In the genomic region with DNA sequence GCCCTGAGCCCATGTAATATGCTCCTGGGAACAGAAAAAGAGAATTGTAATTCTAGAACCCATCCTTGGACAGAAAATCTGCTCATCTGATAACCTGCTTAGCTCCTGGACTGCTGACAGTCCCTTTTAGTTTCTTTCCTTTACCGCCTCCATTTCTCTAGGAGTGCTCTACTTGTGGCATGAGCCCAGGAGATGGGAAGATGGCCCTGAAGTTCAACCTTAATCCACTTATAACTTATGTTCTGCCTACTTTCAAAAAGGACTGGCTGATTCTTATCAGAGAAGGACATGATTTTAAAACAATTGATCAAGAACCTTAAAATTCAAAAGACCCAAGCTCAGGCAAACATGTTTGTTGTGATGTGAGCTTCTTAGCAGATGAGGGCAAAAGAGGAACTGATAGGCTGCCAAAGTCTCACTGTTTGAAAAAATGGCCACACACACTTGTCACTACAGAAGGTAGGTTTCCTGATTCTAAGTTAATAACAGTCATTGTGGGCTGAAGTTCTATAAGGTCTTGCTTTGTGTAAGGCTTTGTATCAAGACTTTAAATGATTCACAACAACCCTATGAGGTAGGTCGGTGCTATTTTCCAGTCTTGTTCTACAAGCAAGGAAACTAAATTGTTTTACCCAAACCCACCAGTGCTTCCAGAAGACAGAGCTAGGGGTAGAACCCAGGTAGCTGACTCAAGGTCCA, we compare ENCODE assay signal across 10 cellular contexts.
A peak's percentile ranks its signal among the peaks of the same experiment; 100 is the strongest.
DNase-seq lines count a peak whose midpoint lies in the region; ATAC-seq, FAIRE-seq and TF ChIP-seq lines count a peak whose summit lies in the region.
"Had no signal": no experiment of that assay in that cellular context is flagged by ENCODE, and none has a peak within 500 bp of the region (broad histone marks: within the 10 kb centered on the region; RNA-seq: fewer than 3 reads in every experiment).

No MANE protein-coding gene starts in this region.

- ATAC-seq in GM21367 (IDR thresholded peaks at IDR 0.05; ENCODE audit: unreplicated experiment) (peak; percentile 59), HG03442 (IDR thresholded peaks at IDR 0.05; ENCODE audit: unreplicated experiment) (peak; percentile 60)

- no peaks in the 10 kb centered on the region for H3K27me3 ChIP-seq in esophagus (ENCODE audit: control insufficient read depth in 1 of 2, insufficient read depth in 2 of 2, low read length in 2 of 2)

- WGBS in esophagus, 2 donors: 77 to 81% methylated on average over 2 of the region's 2 CpGs

- H3K9me3 ChIP-seq in esophagus (ENCODE audit: control insufficient read depth in 2 of 2, insufficient read depth in 1 of 2, low read depth in 1 of 2, low read length in 1 of 2): no peaks in the 10 kb centered on the region

- H3K4me3 ChIP-seq in esophagus (ENCODE audit: low read depth in 1 of 2, low read length in 2 of 2): no peak overlapping the region

- peak; percentile 63 for TF ChIP-seq POLR2A in GM12892 (IDR thresholded peaks at IDR 0.05; ENCODE audit: low read depth, low read length)

- DNase-seq in GM12892 (ENCODE audit: insufficient read length) (no peak), NCI-H1694 treated with DMSO at 0.1 percent for 48 hours (lab: John Stamatoyannopoulos, UW) (no peak), putamen (ENCODE audit: low spot score) (no peak), inferior parietal cortex (ENCODE audit: extremely low spot score) (no peak), NCI-H146 (lab: John Stamatoyannopoulos, UW) (no peak)
- DNase-seq: islet precursor cell, NCI-H1436 treated with DMSO at 0.1 percent for 48 hours had no signal

- peaks cover 2 to 7% of the 10 kb centered on the region in 2 donors for H3K4me1 ChIP-seq in esophagus (ENCODE audit: control insufficient read depth in 2 of 2, insufficient read depth in 2 of 2, low read length in 1 of 2)

- FAIRE-seq in GM12892 (lab: Jason Lieb, UNC): peak; percentile 97

- H3K27ac ChIP-seq in esophagus (ENCODE audit: low read depth in 2 of 2, low read length in 1 of 2): peak overlapping the region; percentile 88 to 91

- H3K36me3 ChIP-seq in esophagus (ENCODE audit: control insufficient read depth in 2 of 2, insufficient read depth in 2 of 2, low read length in 1 of 2): peaks cover 0 to 6% of the 10 kb centered on the region in 2 donors
